ENCODE assay signal across 19 cellular contexts in genomic region chr10:105925045-105925785, GRCh38.
"Had no signal": no experiment of that assay in that cellular context is flagged by ENCODE, and none has a peak within 500 bp of the region (broad histone marks: within the 10 kb centered on the region; RNA-seq: fewer than 3 reads in every experiment).

No MANE protein-coding gene starts in this region.

- H3K36me3 ChIP-seq: heart right ventricle, left ventricle myocardium inferior, sigmoid colon, stomach, transverse colon had no signal

- H3K27me3 ChIP-seq: sigmoid colon, stomach, transverse colon had no signal

- ATAC-seq: heart right ventricle; naive thymus-derived CD8-positive, alpha-beta T cell; stimulated activated memory B cell treated with anti-CD40 and anti-IgM and Interleukin-4, amounts not matched to agents 10 μg/mL and 1 μg/mL and 100 μg/mL, for 72 hours had no signal

- H3K4me3 ChIP-seq: heart right ventricle, left ventricle myocardium inferior, sigmoid colon, smooth muscle cell, stomach, transverse colon had no signal

- H3K9me3 ChIP-seq: transverse colon had no signal

- DNase-seq: activated CD4-positive, alpha-beta memory T cell treated with anti-CD3 and anti-CD28 coated beads, Interleukin-2, amount 10 ng/mL, durations not matched to agents 7 days and 5 days; activated CD4-positive, alpha-beta T cell treated with anti-CD3 and anti-CD28 coated beads for 4 hours; activated CD4-positive, CD25-positive, alpha-beta regulatory T cell; activated effector memory CD4-positive, alpha-beta T cell treated with anti-CD3 and anti-CD28 coated beads, Interleukin-2, amount 50 U/mL, for 16 hours; aorta; effector CD4-positive, alpha-beta T cell; erythroblast; foreskin fibroblast; heart right ventricle; left ventricle myocardium inferior; naive thymus-derived CD8-positive, alpha-beta T cell; retina; sigmoid colon; stimulated activated CD4-positive, alpha-beta T cell treated with anti-CD3 and anti-CD28 coated beads, Interleukin-15, amount 100 ng/mL, for 24 hours; stomach; T1000; transverse colon had no signal

- H3K4me2 ChIP-seq: smooth muscle cell had no signal

- H3K27ac ChIP-seq: heart right ventricle, left ventricle myocardium inferior, sigmoid colon, stomach, transverse colon had no signal

- H3K4me1 ChIP-seq: heart right ventricle, left ventricle myocardium inferior, sigmoid colon, stomach, transverse colon had no signal
